ENCODE assay signal across 14 cellular contexts in the genomic region with DNA sequence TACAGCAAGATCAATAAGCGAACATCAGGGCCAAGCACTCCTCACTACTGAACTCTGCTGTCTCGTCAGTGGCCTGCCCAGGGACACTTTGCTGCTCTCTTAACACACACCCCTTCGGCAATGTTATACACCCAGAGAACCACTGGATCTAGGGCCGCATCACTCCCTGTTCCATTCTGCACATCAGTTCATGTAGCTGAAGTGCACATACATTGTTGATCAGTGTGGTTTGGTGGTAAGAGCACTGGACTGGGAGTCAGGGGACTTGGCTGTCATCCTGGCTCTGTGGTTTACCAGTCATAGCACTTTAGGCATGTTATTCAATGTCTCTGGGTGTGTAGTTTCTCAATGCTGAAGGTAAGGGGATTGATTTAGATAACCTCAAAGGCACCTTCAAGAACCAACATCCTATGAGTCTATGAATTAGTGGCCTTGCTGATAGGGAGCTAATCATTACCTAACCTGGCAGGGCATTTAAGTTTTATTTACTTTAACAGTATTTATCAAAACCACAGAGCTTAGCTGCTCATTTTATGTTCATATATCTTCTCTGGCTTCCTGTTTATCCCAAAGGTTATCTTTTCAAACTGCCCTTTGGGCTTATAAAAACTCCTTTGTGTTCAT. TPM values are rescaled to one million over a fixed set of nuclear protein-coding genes. Genes with fewer than 3 reads are reported as not detected.
DNase-seq lines count a peak whose midpoint lies in the region; ATAC-seq, FAIRE-seq and TF ChIP-seq lines count a peak whose summit lies in the region.
"Had no signal": no experiment of that assay in that cellular context is flagged by ENCODE, and none has a peak within 500 bp of the region (broad histone marks: within the 10 kb centered on the region; RNA-seq: fewer than 3 reads in every experiment).

No MANE protein-coding gene starts in this region.

- H3K9me3 ChIP-seq in CD4-positive, alpha-beta T cell (ENCODE audit: control insufficient read depth, low read length): no peaks in the 10 kb centered on the region
- H3K9me3 ChIP-seq in HEK293 (ENCODE audit: control insufficient read depth, insufficient read depth, low read depth, low read length) (no peaks in the 10 kb centered on the region), keratinocyte (ENCODE audit: control insufficient read depth, low read depth, low read length) (no peaks in the 10 kb centered on the region)

- H3K4me1 Mint-ChIP-seq in CD4-positive, alpha-beta T cell (ENCODE audit: low read depth): peaks cover 10% of the 10 kb centered on the region
- peaks cover 45% of the 10 kb centered on the region for H3K4me1 Mint-ChIP-seq in activated CD4-positive, alpha-beta memory T cell treated with anti-CD3 and anti-CD28 coated beads for 36 hours (ENCODE audit: low read depth)
- H3K4me1 Mint-ChIP-seq: CD14-positive monocyte had no signal

- no peak overlapping the region for H3K4me2 ChIP-seq in keratinocyte (ENCODE audit: control insufficient read depth, extremely low read depth, insufficient read depth, low read depth, low read length)

- no peak overlapping the region for H2AFZ ChIP-seq in keratinocyte (ENCODE audit: control insufficient read depth, low read length)
- H2AFZ ChIP-seq: parathyroid adenoma had no signal

- TF ChIP-seq CTCF in CD4-positive, alpha-beta T cell (IDR thresholded peaks at IDR 0.05): no peak
- TF ChIP-seq CTCF in HEK293 (tag by site-specific recombination; IDR thresholded peaks at IDR 0.05) (no peak), keratinocyte (optimal IDR thresholded peaks at IDR 0.05 in 1 of 3, IDR thresholded peaks at IDR 0.05 in 1 of 3, conservative IDR thresholded peaks at IDR 0.05 in 1 of 3; ENCODE audit: extremely low read depth in 1 of 3, insufficient read depth in 2 of 3, low read length in 3 of 3) (no peak)

- peak; percentile 93 for FAIRE-seq in keratinocyte (lab: Jason Lieb, UNC)

- POLR2A ChIA-PET in CD4-positive, alpha-beta T cell (lab: Charles Lee): interaction anchor here (1.1 kb wide), 1 partner anchor 218 kb away, joined by 3 read pairs; a partner anchor contains a TSS
- POLR2A ChIA-PET in HEK293 (lab: Yijun Ruan, JAX): no interaction called here
- POLR2A ChIA-PET in activated CD4-positive, alpha-beta memory T cell treated with anti-CD3 and anti-CD28 coated beads for 36 hours (lab: Charles Lee): interaction anchor here (1.3 to 1.8 kb wide), 3 partner anchors 10 to 97 kb away, joined by 3 to 7 read pairs (median 5); no protein-coding TSS in a partner anchor

- H3K4me3 Mint-ChIP-seq in CD4-positive, alpha-beta T cell: no peak overlapping the region
- no peak overlapping the region for H3K4me3 Mint-ChIP-seq in activated CD4-positive, alpha-beta memory T cell treated with anti-CD3 and anti-CD28 coated beads for 36 hours
- H3K4me3 Mint-ChIP-seq: CD14-positive monocyte had no signal

- no peaks in the 10 kb centered on the region; a peak in 1 of 3 replicates for H3K36me3 ChIP-seq in HEK293 (ENCODE audit: control insufficient read depth in 2 of 2, insufficient read depth in 1 of 2, low read length in 2 of 2)
- peaks cover 0 to 4% of the 10 kb centered on the region in 2 experiments for H3K36me3 ChIP-seq in keratinocyte (ENCODE audit: control insufficient read depth in 2 of 2, extremely low read depth in 1 of 2, insufficient read depth in 2 of 2, low read length in 2 of 2)

- H3K4me3 ChIP-seq in HEK293 (ENCODE audit: low read depth, low read length): no peak overlapping the region
- no peak overlapping the region for H3K4me3 ChIP-seq in keratinocyte (ENCODE audit: control insufficient read depth in 2 of 3, extremely low read depth in 1 of 3, insufficient read depth in 2 of 3, low read depth in 1 of 3, low read length in 3 of 3)

- H3K9ac ChIP-seq in keratinocyte (ENCODE audit: control insufficient read depth, extremely low read depth, insufficient read depth, low read length): no peak overlapping the region
- H3K9ac ChIP-seq: parathyroid adenoma had no signal

- dilution Hi-C loops in keratinocyte (cut with MboI; ENCODE audit: extremely low pct_ligation_motif_present, low sequenced_read_pairs): no loop called here

- H4K20me1 ChIP-seq in keratinocyte (ENCODE audit: control insufficient read depth, extremely low read depth, insufficient read depth, low read length): peaks cover 3% of the 10 kb centered on the region

- no peaks in the 10 kb centered on the region for H3K27me3 Mint-ChIP-seq in CD4-positive, alpha-beta T cell
- H3K27me3 Mint-ChIP-seq in activated CD4-positive, alpha-beta memory T cell treated with anti-CD3 and anti-CD28 coated beads for 36 hours: no peaks in the 10 kb centered on the region

- H3K36me3 Mint-ChIP-seq in CD4-positive, alpha-beta T cell (ENCODE audit: low read depth): no peaks in the 10 kb centered on the region
- peaks cover 16% of the 10 kb centered on the region for H3K36me3 Mint-ChIP-seq in activated CD4-positive, alpha-beta memory T cell treated with anti-CD3 and anti-CD28 coated beads for 36 hours
- H3K36me3 Mint-ChIP-seq: CD14-positive monocyte had no signal

- CTCF ChIA-PET in CD4-positive, alpha-beta T cell (lab: Charles Lee): no interaction called here
- CTCF ChIA-PET in HEK293 (lab: Yijun Ruan, JAX): no interaction called here
- CTCF ChIA-PET in activated CD4-positive, alpha-beta memory T cell treated with anti-CD3 and anti-CD28 coated beads for 36 hours (lab: Charles Lee): no interaction called here

- no peak for DNase-seq in CD4-positive, alpha-beta T cell
- peak; percentile 64 for DNase-seq in activated CD4-positive, alpha-beta memory T cell treated with anti-CD3 and anti-CD28 coated beads for 36 hours
- DNase-seq in keratinocyte (ENCODE audit: low read depth, low spot score) (no peak), GOT3 (lab: John Stamatoyannopoulos, UW) (no peak)
- DNase-seq in stimulated activated CD4-positive, alpha-beta T cell treated with anti-CD3 and anti-CD28 coated beads, Interleukin-2, amount 100 ng/mL, for 24 hours: no peak
- DNase-seq: amygdala; hypothalamus; NCI-H1436; stimulated activated CD4-positive, alpha-beta T cell treated with anti-CD3 and anti-CD28 coated beads, Interleukin-4, amount 100 ng/mL, for 4 hours had no signal

- peak; percentile 29 for ATAC-seq in CD4-positive, alpha-beta T cell (ENCODE audit: poor library complexity)
- no peak for ATAC-seq in GM21737 (IDR thresholded peaks at IDR 0.05; ENCODE audit: unreplicated experiment)
- no peak for ATAC-seq in esophagus mucosa

- no peak overlapping the region for H3K27ac Mint-ChIP-seq in CD4-positive, alpha-beta T cell
- H3K27ac Mint-ChIP-seq in activated CD4-positive, alpha-beta memory T cell treated with anti-CD3 and anti-CD28 coated beads for 36 hours: peak overlapping the region; percentile 9

- H3K4me1 ChIP-seq in HEK293 (ENCODE audit: control insufficient read depth, insufficient read depth, low read length) (peaks cover 31% of the 10 kb centered on the region), keratinocyte (ENCODE audit: control insufficient read depth, extremely low read depth, insufficient read depth, low read length) (peaks cover 29% of the 10 kb centered on the region)
- H3K4me1 ChIP-seq: parathyroid adenoma had no signal

- no peak overlapping the region for H3K27ac ChIP-seq in CD4-positive, alpha-beta T cell (ENCODE audit: low read depth, low read length)
- H3K27ac ChIP-seq in HEK293 (ENCODE audit: extremely low read depth, low read depth, low read length): peak overlapping the region; percentile 40; the same call in 1 of the 2 replicates
- no peak overlapping the region for H3K27ac ChIP-seq in keratinocyte (ENCODE audit: control insufficient read depth, insufficient read depth, low read length)
- H3K27ac ChIP-seq: parathyroid adenoma had no signal

- H3K27me3 ChIP-seq in CD4-positive, alpha-beta T cell (ENCODE audit: control insufficient read depth, insufficient read depth, low read length): no peaks in the 10 kb centered on the region
- H3K27me3 ChIP-seq in keratinocyte (ENCODE audit: control insufficient read depth, extremely low read depth, insufficient read depth, low read length): no peaks in the 10 kb centered on the region

- intact Hi-C loops in CD4-positive, alpha-beta T cell (cut with DNase I, micrococcal nuclease): no loop called here
- intact Hi-C loops in activated CD4-positive, alpha-beta memory T cell treated with anti-CD3 and anti-CD28 coated beads for 36 hours (cut with micrococcal nuclease): loop anchor here (2.0 kb wide), 1 partner anchor 14 kb away; no protein-coding TSS in a partner anchor

- no peaks in the 10 kb centered on the region for H3K79me2 ChIP-seq in keratinocyte (ENCODE audit: control insufficient read depth, insufficient read depth, low read length)
- H3K79me2 ChIP-seq: parathyroid adenoma had no signal

- H3K9me1 ChIP-seq in keratinocyte (ENCODE audit: control insufficient read depth, extremely low read depth, insufficient read depth, low read length): no peaks in the 10 kb centered on the region

- H3K9me3 Mint-ChIP-seq in CD4-positive, alpha-beta T cell: no peaks in the 10 kb centered on the region
- no peaks in the 10 kb centered on the region for H3K9me3 Mint-ChIP-seq in activated CD4-positive, alpha-beta memory T cell treated with anti-CD3 and anti-CD28 coated beads for 36 hours

TF ChIP-seq in HEK293, 187 proteins besides CTCF, POLR2A, EP300 and RAD21 (continues in another document):
- peak; percentile 43; the same call in 1 of the 2 replicates for TF ChIP-seq OSR2 (tag by site-specific recombination; IDR thresholded peaks at IDR 0.05)

RNA-seq across cellular contexts. Expression of a gene that starts 24.8 kb away (rescaled TPM):
- total RNA-seq in CD4-positive, alpha-beta T cell: 10 to 100 TPM; 64.3 to 66.2 TPM
- 100 to 1,000 TPM; 171 to 176 TPM for total RNA-seq in activated CD4-positive, alpha-beta memory T cell treated with anti-CD3 and anti-CD28 coated beads for 36 hours
- 38.0 to 55.5 TPM (median 49.6 TPM) in 3 replicates for polyA plus RNA-seq in keratinocyte
- polyA plus RNA-seq in keratinocyte (2011; ENCODE audit: low read depth): 22.8 TPM
- 41.9 and 45.2 TPM in 2 replicates for polyA plus RNA-seq in keratinocyte (2011; cell fraction: cytosol; rRNA removed)
- 50.2 and 50.3 TPM in 2 replicates for polyA plus RNA-seq in keratinocyte (2011; cell fraction: nucleus; rRNA removed)
- polyA plus RNA-seq in keratinocyte (2012; ENCODE audit: low replicate concordance): 33.6 and 62.0 TPM in 2 replicates
- 95.1 to 130 TPM (median 126 TPM) in 3 replicates for polyA minus RNA-seq in keratinocyte
- polyA minus RNA-seq in keratinocyte (2011; cell fraction: cytosol; rRNA and poly(A)+ RNA removed): 115 TPM
- polyA minus RNA-seq in keratinocyte (2011; cell fraction: nucleus; rRNA and poly(A)+ RNA removed): 42.7 and 55.8 TPM in 2 replicates
- total RNA-seq in esophagus mucosa: 26.8 TPM

RNA-seq across cellular contexts. Expression of a gene that starts 45.0 kb away (rescaled TPM):
- 10 to 100 TPM; 46.8 to 48.0 TPM for total RNA-seq in CD4-positive, alpha-beta T cell
- total RNA-seq in activated CD4-positive, alpha-beta memory T cell treated with anti-CD3 and anti-CD28 coated beads for 36 hours: 10 to 100 TPM; 89.5 to 92.2 TPM
- polyA plus RNA-seq in keratinocyte: 6.2 to 16.3 TPM (median 12.2 TPM) in 3 replicates
- 76.4 TPM for polyA plus RNA-seq in keratinocyte (2011; ENCODE audit: low read depth)
- polyA plus RNA-seq in keratinocyte (2011; cell fraction: cytosol; rRNA removed): 6.2 and 9.8 TPM in 2 replicates
- 9.5 and 17.2 TPM in 2 replicates for polyA plus RNA-seq in keratinocyte (2011; cell fraction: nucleus; rRNA removed)
- polyA plus RNA-seq in keratinocyte (2012; ENCODE audit: low replicate concordance): 15.1 and 21.7 TPM in 2 replicates
- 1.8 to 8.1 TPM (median 2.2 TPM) in 3 replicates for polyA minus RNA-seq in keratinocyte
- polyA minus RNA-seq in keratinocyte (2011; cell fraction: cytosol; rRNA and poly(A)+ RNA removed): 6.1 TPM
- 4.3 and 7.1 TPM in 2 replicates for polyA minus RNA-seq in keratinocyte (2011; cell fraction: nucleus; rRNA and poly(A)+ RNA removed)
- total RNA-seq in esophagus mucosa: 23.9 TPM
